21 cellular contexts compared by ENCODE assay signal in the genomic region with DNA sequence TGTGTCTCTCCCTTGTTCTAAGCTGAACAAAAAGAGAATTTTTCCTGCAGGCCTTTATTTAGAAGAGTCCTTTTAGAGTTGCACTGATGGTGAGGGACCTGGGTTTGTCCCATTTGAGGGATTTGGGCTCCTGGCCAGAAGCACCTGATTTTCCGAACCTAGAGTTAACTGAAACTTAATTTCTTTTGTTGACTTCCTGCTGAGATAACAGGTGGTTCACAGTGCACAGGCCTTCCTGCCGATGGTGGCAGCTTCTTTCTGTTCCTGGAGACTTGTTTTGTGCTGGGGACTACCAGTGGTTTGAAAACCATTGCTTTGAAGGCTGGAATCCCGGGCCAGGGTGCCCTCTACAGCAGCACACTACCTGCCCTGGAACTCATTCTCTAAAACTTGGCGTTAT.
DNase-seq lines count a peak whose midpoint lies in the region; ATAC-seq lines count a peak whose summit lies in the region.
"Had no signal": no experiment of that assay in that cellular context is flagged by ENCODE, and none has a peak within 500 bp of the region (broad histone marks: within the 10 kb centered on the region; RNA-seq: fewer than 3 reads in every experiment).

No MANE protein-coding gene starts in this region.

- H4K8ac ChIP-seq in trophoblast cell (ENCODE audit: low read depth, low read length), result peak overlapping the region; percentile 2

- no peak overlapping the region for H2BK120ac ChIP-seq in trophoblast cell (ENCODE audit: insufficient read depth, low read length, poor library complexity)

- no peaks in the 10 kb centered on the region for H3K9me3 ChIP-seq in trophoblast cell (ENCODE audit: insufficient read depth, low read depth, low read length)
- H3K9me3 ChIP-seq: MG63, sigmoid colon, tibial artery had no signal

- no peak overlapping the region for H3K23ac ChIP-seq in trophoblast cell (ENCODE audit: low read length)

- no peak overlapping the region for H3K4me3 Mint-ChIP-seq in activated CD4-positive, alpha-beta T cell treated with anti-CD3 and anti-CD28 coated beads for 36 hours
- no peak overlapping the region for H3K4me3 Mint-ChIP-seq in activated T-cell treated with anti-CD3 and anti-CD28 coated beads, Interleukin-2, amount 50 U/mL, for 72 hours

- no peaks in the 10 kb centered on the region for H3K27me3 ChIP-seq in trophoblast cell (ENCODE audit: insufficient read depth, low read length)
- H3K27me3 ChIP-seq: MG63, sigmoid colon, tibial artery had no signal

- no peak overlapping the region for H3K4me2 ChIP-seq in trophoblast cell (ENCODE audit: low read length)

- no peaks in the 10 kb centered on the region for H3K9me3 Mint-ChIP-seq in activated CD4-positive, alpha-beta T cell treated with anti-CD3 and anti-CD28 coated beads for 36 hours (ENCODE audit: low read depth)
- no peaks in the 10 kb centered on the region for H3K9me3 Mint-ChIP-seq in activated T-cell treated with anti-CD3 and anti-CD28 coated beads, Interleukin-2, amount 50 U/mL, for 72 hours

- no peaks in the 10 kb centered on the region for H3K79me1 ChIP-seq in trophoblast cell (ENCODE audit: low read length)

- POLR2A ChIA-PET in activated CD4-positive, alpha-beta T cell treated with anti-CD3 and anti-CD28 coated beads for 36 hours (lab: Charles Lee), result no interaction called here

- H3K36me3 Mint-ChIP-seq in activated CD4-positive, alpha-beta T cell treated with anti-CD3 and anti-CD28 coated beads for 36 hours (ENCODE audit: low read depth), result no peaks in the 10 kb centered on the region
- no peaks in the 10 kb centered on the region for H3K36me3 Mint-ChIP-seq in activated T-cell treated with anti-CD3 and anti-CD28 coated beads, Interleukin-2, amount 50 U/mL, for 72 hours (ENCODE audit: insufficient read depth in 2 of 2)

- CTCF ChIA-PET in activated CD4-positive, alpha-beta T cell treated with anti-CD3 and anti-CD28 coated beads for 36 hours (lab: Charles Lee), result interaction anchor here (1.0 kb wide), 1 partner anchor 240 kb away, joined by 6 read pairs; no protein-coding TSS in a partner anchor

- ATAC-seq in activated CD4-positive, alpha-beta T cell treated with anti-CD3 and anti-CD28 coated beads for 36 hours, result no peak
- ATAC-seq in GM21825 (IDR thresholded peaks at IDR 0.05; ENCODE audit: unreplicated experiment), result peak; percentile 62
- no peak for ATAC-seq in activated T-cell treated with anti-CD3 and anti-CD28 coated beads, Interleukin-2, amount 50 U/mL, for 72 hours (replicated peaks in 1 of 2)

- H2BK12ac ChIP-seq in trophoblast cell (ENCODE audit: low read length), result peak overlapping the region; percentile 30

- no peak overlapping the region for H3K9ac ChIP-seq in trophoblast cell (ENCODE audit: low read length)

- H3K27ac ChIP-seq in trophoblast cell (ENCODE audit: low read depth, low read length), result no peak overlapping the region
- H3K27ac ChIP-seq: sigmoid colon, tibial artery, WERI-Rb-1 had no signal

- no peaks in the 10 kb centered on the region for H3K4me1 ChIP-seq in trophoblast cell (ENCODE audit: control insufficient read depth in 1 of 2, insufficient read depth in 2 of 2, low read length in 2 of 2)

- no CpG with 5 or more reads among the region's 4 CpGs for WGBS in trophoblast cell (ENCODE audit: extremely low coverage, insufficient coverage, insufficient read length)

- H2AK5ac ChIP-seq in trophoblast cell (ENCODE audit: low read length), result no peak overlapping the region

- H3K4ac ChIP-seq in trophoblast cell (ENCODE audit: low read depth, low read length), result no peak overlapping the region

- no peak overlapping the region for H3K27ac Mint-ChIP-seq in activated CD4-positive, alpha-beta T cell treated with anti-CD3 and anti-CD28 coated beads for 36 hours
- no peak overlapping the region for H3K27ac Mint-ChIP-seq in activated T-cell treated with anti-CD3 and anti-CD28 coated beads, Interleukin-2, amount 50 U/mL, for 72 hours

- no peaks in the 10 kb centered on the region for H3K79me2 ChIP-seq in trophoblast cell (ENCODE audit: control insufficient read depth, insufficient read depth, low read length, poor library complexity)

- no peak overlapping the region for H2BK5ac ChIP-seq in trophoblast cell (ENCODE audit: low read depth, low read length, poor library complexity)

- H2AFZ ChIP-seq in trophoblast cell (ENCODE audit: insufficient read depth, low read length, poor library complexity), result no peak overlapping the region

- peaks cover 5% of the 10 kb centered on the region for H3K4me1 Mint-ChIP-seq in activated CD4-positive, alpha-beta T cell treated with anti-CD3 and anti-CD28 coated beads for 36 hours
- peaks cover 6% of the 10 kb centered on the region for H3K4me1 Mint-ChIP-seq in activated T-cell treated with anti-CD3 and anti-CD28 coated beads, Interleukin-2, amount 50 U/mL, for 72 hours (ENCODE audit: low read depth)

- no peak overlapping the region for H3K18ac ChIP-seq in trophoblast cell (ENCODE audit: low read length)

- H4K91ac ChIP-seq in trophoblast cell (ENCODE audit: low read depth, low read length), result peak overlapping the region; percentile 19

- peak; percentile 6 for DNase-seq in activated CD4-positive, alpha-beta T cell treated with anti-CD3 and anti-CD28 coated beads for 36 hours
- DNase-seq in activated CD4-positive, alpha-beta T cell treated with anti-CD3 and anti-CD28 coated beads, Interleukin-2, amount 50 U/mL, for 48 hours, result no peak
- peak; percentile 51 for DNase-seq in RPMI8226
- no peak for DNase-seq in trophoblast cell
- no peak for DNase-seq in NCI-H1417 (lab: John Stamatoyannopoulos, UW)
- no peak for DNase-seq in NCI-H146 (lab: John Stamatoyannopoulos, UW)
- DNase-seq in activated T-cell treated with anti-CD3 and anti-CD28 coated beads, Interleukin-2, amount 50 U/mL, for 72 hours, result no peak
- DNase-seq: activated gamma-delta T cell treated with Interleukin-2 at 50 U/mL for 16 hours; cortex of kidney; glutamatergic neuron; islet precursor cell; mesendoderm; MG63; NCI-H2081; NCI-H526; occipital lobe; sigmoid colon; stimulated activated CD4-positive, alpha-beta T cell treated with anti-CD3 and anti-CD28 coated beads, Interleukin-4, amount 100 ng/mL, for 4 hours; tibial artery; WERI-Rb-1 had no signal

- intact Hi-C loops in activated CD4-positive, alpha-beta T cell treated with anti-CD3 and anti-CD28 coated beads for 36 hours (cut with DNase I, micrococcal nuclease), result loop anchor here (5.0 to 10.0 kb wide), 3 partner anchors 368 to 1471 kb away; a partner anchor contains a TSS

- no peaks in the 10 kb centered on the region for H3K27me3 Mint-ChIP-seq in activated CD4-positive, alpha-beta T cell treated with anti-CD3 and anti-CD28 coated beads for 36 hours
- H3K27me3 Mint-ChIP-seq in activated T-cell treated with anti-CD3 and anti-CD28 coated beads, Interleukin-2, amount 50 U/mL, for 72 hours (ENCODE audit: low read depth), result no peaks in the 10 kb centered on the region

- no peak overlapping the region for H3K4me3 ChIP-seq in trophoblast cell (ENCODE audit: low read depth, low read length)
- H3K4me3 ChIP-seq: MG63, sigmoid colon, tibial artery had no signal

- H3K36me3 ChIP-seq in trophoblast cell (ENCODE audit: control insufficient read depth in 1 of 2, insufficient read depth in 2 of 2, low read length in 2 of 2), result no peaks in the 10 kb centered on the region
- H3K36me3 ChIP-seq: MG63, sigmoid colon, tibial artery, WERI-Rb-1 had no signal

- no peak overlapping the region for H4K12ac ChIP-seq in trophoblast cell (ENCODE audit: low read depth, low read length)

- H3K14ac ChIP-seq in trophoblast cell (ENCODE audit: low read length), result no peak overlapping the region

Comparison
In these comparisons a context has a peak if more than half of its experiments do, and no peak if none do; other contexts are left out.
1. DNase-seq: peak in activated CD4-positive, alpha-beta T cell treated with anti-CD3 and anti-CD28 coated beads for 36 hours (single experiment) and RPMI8226 (single experiment); none in activated CD4-positive, alpha-beta T cell treated with anti-CD3 and anti-CD28 coated beads, Interleukin-2, amount 50 U/mL, for 48 hours (0 of 2), trophoblast cell (0 of 2), NCI-H1417 (0 of 3), NCI-H146 (single experiment) and activated T-cell treated with anti-CD3 and anti-CD28 coated beads, Interleukin-2, amount 50 U/mL, for 72 hours (0 of 2).